In genomic region chr17:40818733-40819527, GRCh38 we compare ENCODE assay signal across 1 cellular context.
TF ChIP-seq lines count a peak whose summit lies in the region.

No MANE protein-coding gene starts in this region.

TF ChIP-seq in SK-N-SH, 30 proteins besides CTCF, POLR2A, EP300 and RAD21:
- TF ChIP-seq EZH2phosphoT487 (IDR thresholded peaks at IDR 0.05; ENCODE audit: borderline replicate concordance, low read depth) (no peak), MEF2A (IDR thresholded peaks at IDR 0.05; ENCODE audit: borderline replicate concordance, low read depth) (no peak), JUND (IDR thresholded peaks at IDR 0.05) (no peak), RCOR1 (IDR thresholded peaks at IDR 0.05; ENCODE audit: low read length) (no peak), GABPA (IDR thresholded peaks at IDR 0.05; ENCODE audit: low read depth) (peak; percentile 89), FOSL2 (IDR thresholded peaks at IDR 0.05; ENCODE audit: borderline replicate concordance, low read depth) (no peak), POLR2AphosphoS5 (IDR thresholded peaks at IDR 0.05; ENCODE audit: low read depth, low read length) (0 out of 2 replicates have a peak, but pooled peaks have one; percentile 31), USF1 (IDR thresholded peaks at IDR 0.05; ENCODE audit: borderline replicate concordance, low read depth) (no peak), ZBTB33 (IDR thresholded peaks at IDR 0.05; ENCODE audit: borderline replicate concordance, low read depth) (no peak), ELF1 (IDR thresholded peaks at IDR 0.05) (peak; percentile 60), TCF12 (IDR thresholded peaks at IDR 0.05) (no peak), IRF3 (IDR thresholded peaks at IDR 0.05; ENCODE audit: low read depth, low read length) (no peak), FOXM1 (IDR thresholded peaks at IDR 0.05; ENCODE audit: low read depth) (no peak), RXRA (IDR thresholded peaks at IDR 0.05; ENCODE audit: borderline replicate concordance, low read depth) (no peak), TAF1 (IDR thresholded peaks at IDR 0.05; ENCODE audit: borderline replicate concordance, low read depth, low read length) (peak; percentile 33; the same call in 1 of the 2 replicates), SMC3 (IDR thresholded peaks at IDR 0.05; ENCODE audit: low read depth, low read length) (no peak), PBX3 (IDR thresholded peaks at IDR 0.05) (no peak), NRF1 (IDR thresholded peaks at IDR 0.05; ENCODE audit: low read depth, low read length) (no peak), YY1 (IDR thresholded peaks at IDR 0.05; ENCODE audit: low read depth) (no peak), SIN3A (IDR thresholded peaks at IDR 0.05; ENCODE audit: borderline replicate concordance, low read depth, low read length) (no peak), NFIC (IDR thresholded peaks at IDR 0.05; ENCODE audit: borderline replicate concordance) (no peak), FOXJ3 (CRISPR knock-in tag; IDR thresholded peaks at IDR 0.05) (no peak), GATA2 (CRISPR knock-in tag; IDR thresholded peaks at IDR 0.05) (no peak), RFX5 (IDR thresholded peaks at IDR 0.05; ENCODE audit: low read length) (no peak), CHD2 (IDR thresholded peaks at IDR 0.05; ENCODE audit: low read length, partially characterized antibody) (no peak), TEAD4 (IDR thresholded peaks at IDR 0.05; ENCODE audit: borderline replicate concordance, insufficient read depth) (no peak), MXI1 (IDR thresholded peaks at IDR 0.05; ENCODE audit: low read depth, low read length) (no peak)
- TF ChIP-seq, protein P1, sequence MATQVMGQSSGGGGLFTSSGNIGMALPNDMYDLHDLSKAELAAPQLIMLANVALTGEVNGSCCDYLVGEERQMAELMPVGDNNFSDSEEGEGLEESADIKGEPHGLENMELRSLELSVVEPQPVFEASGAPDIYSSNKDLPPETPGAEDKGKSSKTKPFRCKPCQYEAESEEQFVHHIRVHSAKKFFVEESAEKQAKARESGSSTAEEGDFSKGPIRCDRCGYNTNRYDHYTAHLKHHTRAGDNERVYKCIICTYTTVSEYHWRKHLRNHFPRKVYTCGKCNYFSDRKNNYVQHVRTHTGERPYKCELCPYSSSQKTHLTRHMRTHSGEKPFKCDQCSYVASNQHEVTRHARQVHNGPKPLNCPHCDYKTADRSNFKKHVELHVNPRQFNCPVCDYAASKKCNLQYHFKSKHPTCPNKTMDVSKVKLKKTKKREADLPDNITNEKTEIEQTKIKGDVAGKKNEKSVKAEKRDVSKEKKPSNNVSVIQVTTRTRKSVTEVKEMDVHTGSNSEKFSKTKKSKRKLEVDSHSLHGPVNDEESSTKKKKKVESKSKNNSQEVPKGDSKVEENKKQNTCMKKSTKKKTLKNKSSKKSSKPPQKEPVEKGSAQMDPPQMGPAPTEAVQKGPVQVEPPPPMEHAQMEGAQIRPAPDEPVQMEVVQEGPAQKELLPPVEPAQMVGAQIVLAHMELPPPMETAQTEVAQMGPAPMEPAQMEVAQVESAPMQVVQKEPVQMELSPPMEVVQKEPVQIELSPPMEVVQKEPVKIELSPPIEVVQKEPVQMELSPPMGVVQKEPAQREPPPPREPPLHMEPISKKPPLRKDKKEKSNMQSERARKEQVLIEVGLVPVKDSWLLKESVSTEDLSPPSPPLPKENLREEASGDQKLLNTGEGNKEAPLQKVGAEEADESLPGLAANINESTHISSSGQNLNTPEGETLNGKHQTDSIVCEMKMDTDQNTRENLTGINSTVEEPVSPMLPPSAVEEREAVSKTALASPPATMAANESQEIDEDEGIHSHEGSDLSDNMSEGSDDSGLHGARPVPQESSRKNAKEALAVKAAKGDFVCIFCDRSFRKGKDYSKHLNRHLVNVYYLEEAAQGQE (IDR thresholded peaks at IDR 0.05; ENCODE audit: low read depth, low read length), result no peak
- TF ChIP-seq, protein P2, sequence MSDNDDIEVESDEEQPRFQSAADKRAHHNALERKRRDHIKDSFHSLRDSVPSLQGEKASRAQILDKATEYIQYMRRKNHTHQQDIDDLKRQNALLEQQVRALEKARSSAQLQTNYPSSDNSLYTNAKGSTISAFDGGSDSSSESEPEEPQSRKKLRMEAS (IDR thresholded peaks at IDR 0.05; ENCODE audit: low read depth), result no peak
TF ChIP-seq in SK-N-SH: peak in this region for 4.
